In the genomic region with DNA sequence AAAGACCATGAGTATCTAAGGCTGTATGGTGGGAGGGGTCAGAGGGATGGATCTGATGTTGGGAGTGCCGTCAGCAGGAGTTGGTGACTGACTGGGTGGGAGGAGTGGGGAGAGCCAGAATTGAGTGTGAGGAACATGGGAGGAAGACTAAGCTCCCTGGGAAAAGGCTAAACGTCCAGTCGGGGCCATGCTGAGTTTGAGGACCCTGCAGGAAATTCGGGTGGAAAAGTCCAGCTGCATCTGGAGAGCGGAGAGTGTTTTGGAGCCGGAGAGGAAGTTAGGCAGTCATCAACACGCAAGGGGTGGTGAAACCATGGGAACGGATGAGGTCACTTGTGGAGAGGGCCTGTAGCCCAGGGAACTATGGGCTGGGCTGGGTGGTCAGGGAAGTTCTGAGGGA, we compare ENCODE assay signal across 9 cellular contexts.
DNase-seq lines count a peak whose midpoint lies in the region; ATAC-seq, FAIRE-seq and TF ChIP-seq lines count a peak whose summit lies in the region.
"Had no signal": no experiment of that assay in that cellular context is flagged by ENCODE, and none has a peak within 500 bp of the region (broad histone marks: within the 10 kb centered on the region; RNA-seq: fewer than 3 reads in every experiment).

No MANE protein-coding gene starts in this region.

- peak; percentile 84 for FAIRE-seq in endothelial cell of umbilical vein (lab: Jason Lieb, UNC)
- FAIRE-seq: TTC549 had no signal

- H3K4me3 Mint-ChIP-seq in activated naive CD4-positive, alpha-beta T cell treated with anti-CD3 and anti-CD28 coated beads, Interleukin-2, amount 10 ng/mL, durations not matched to agents 7 days and 5 days, result no peak overlapping the region
- H3K4me3 Mint-ChIP-seq in activated naive CD4-positive, alpha-beta T cell treated with anti-CD3 and anti-CD28 coated beads for 36 hours, result no peak overlapping the region

- POLR2A ChIA-PET in endothelial cell of umbilical vein (lab: Charles Lee), result interaction anchor here (0.8 to 1.3 kb wide), 2 partner anchors 10 to 17 kb away, joined by 3 to 4 read pairs; no protein-coding TSS in a partner anchor

- DNase-seq in activated naive CD4-positive, alpha-beta T cell treated with anti-CD3 and anti-CD28 coated beads, Interleukin-2, amount 10 ng/mL, durations not matched to agents 7 days and 5 days, result no peak
- DNase-seq in activated naive CD4-positive, alpha-beta T cell treated with anti-CD3 and anti-CD28 coated beads for 36 hours, result no peak
- DNase-seq in endothelial cell of umbilical vein (ENCODE audit: low read depth, low spot score), result peak; percentile 99
- peak; percentile 100 for DNase-seq in lung microvascular endothelial cell (ENCODE audit: low read depth in 2 of 2)
- DNase-seq in upper lobe of left lung, result peak in 1 of 2 donors; percentile 66
- no peak for DNase-seq in SJCRH30
- no peak for DNase-seq in KBM-7

- H4K20me1 ChIP-seq in endothelial cell of umbilical vein (replicated peaks; ENCODE audit: control insufficient read depth, extremely low read depth, insufficient read depth, low read length), result peaks cover 9% of the 10 kb centered on the region

- H3K27me3 ChIP-seq in endothelial cell of umbilical vein (ENCODE audit: control insufficient read depth in 2 of 2, insufficient read depth in 2 of 2, low read length in 2 of 2) (no peaks in the 10 kb centered on the region), upper lobe of left lung (no peaks in the 10 kb centered on the region), SJCRH30 (no peaks in the 10 kb centered on the region)

- peak in 1 of 4 donors; percentile 3 for TF ChIP-seq EP300 in upper lobe of left lung (IDR thresholded peaks at IDR 0.05)

- peak overlapping the region; percentile 63 for H3K9ac ChIP-seq in endothelial cell of umbilical vein (replicated peaks; ENCODE audit: extremely low read depth, insufficient read depth, low read length)

- no peaks in the 10 kb centered on the region for H3K9me3 Mint-ChIP-seq in activated naive CD4-positive, alpha-beta T cell treated with anti-CD3 and anti-CD28 coated beads, Interleukin-2, amount 10 ng/mL, durations not matched to agents 7 days and 5 days
- H3K9me3 Mint-ChIP-seq in activated naive CD4-positive, alpha-beta T cell treated with anti-CD3 and anti-CD28 coated beads for 36 hours, result no peaks in the 10 kb centered on the region

- no peaks in the 10 kb centered on the region for H3K27me3 Mint-ChIP-seq in activated naive CD4-positive, alpha-beta T cell treated with anti-CD3 and anti-CD28 coated beads, Interleukin-2, amount 10 ng/mL, durations not matched to agents 7 days and 5 days
- no peaks in the 10 kb centered on the region for H3K27me3 Mint-ChIP-seq in activated naive CD4-positive, alpha-beta T cell treated with anti-CD3 and anti-CD28 coated beads for 36 hours (ENCODE audit: low read depth)

- H3K36me3 Mint-ChIP-seq in activated naive CD4-positive, alpha-beta T cell treated with anti-CD3 and anti-CD28 coated beads, Interleukin-2, amount 10 ng/mL, durations not matched to agents 7 days and 5 days, result peaks cover 36% of the 10 kb centered on the region
- peaks cover 32% of the 10 kb centered on the region for H3K36me3 Mint-ChIP-seq in activated naive CD4-positive, alpha-beta T cell treated with anti-CD3 and anti-CD28 coated beads for 36 hours (ENCODE audit: low read depth)

- intact Hi-C loops in activated naive CD4-positive, alpha-beta T cell treated with anti-CD3 and anti-CD28 coated beads for 36 hours (cut with micrococcal nuclease), result no loop called here
- intact Hi-C loops in endothelial cell of umbilical vein (cut with micrococcal nuclease), result loop anchor here (1.0 to 10.0 kb wide), 4 partner anchors 18 to 340 kb away; no protein-coding TSS in a partner anchor

- TF ChIP-seq CTCF in endothelial cell of umbilical vein (IDR thresholded peaks at IDR 0.05; ENCODE audit: extremely low read depth in 1 of 2, insufficient read depth in 1 of 2, low read depth in 1 of 2, low read length in 2 of 2) (no peak), upper lobe of left lung (IDR thresholded peaks at IDR 0.05) (no peak)

- dilution Hi-C loops in endothelial cell of umbilical vein (cut with MboI; ENCODE audit: extremely low pct_ligation_motif_present, low sequenced_read_pairs), result no loop called here

- peak overlapping the region; percentile 27 for H3K4me2 ChIP-seq in endothelial cell of umbilical vein (ENCODE audit: insufficient read depth, low read length)

- H3K9me1 ChIP-seq in endothelial cell of umbilical vein (replicated peaks; ENCODE audit: control insufficient read depth, extremely low read depth, insufficient read depth, low read length), result no peaks in the 10 kb centered on the region

- in situ Hi-C loops in KBM-7 (cut with MboI; ENCODE audit: low pct_unique_long_range_greater_than_20kb, low sequenced_read_pairs), result no loop called here

- H3K36me3 ChIP-seq in endothelial cell of umbilical vein (ENCODE audit: control insufficient read depth in 2 of 2, extremely low read depth in 1 of 2, insufficient read depth in 2 of 2, low read length in 2 of 2) (peaks cover 30 to 34% of the 10 kb centered on the region in 2 experiments), upper lobe of left lung (peaks cover 0 to 31% (median 4%) of the 10 kb centered on the region in 4 donors), SJCRH30 (peaks cover 33% of the 10 kb centered on the region)

- peak; percentile 70 to 92 for ATAC-seq in upper lobe of left lung (ENCODE audit: low FRiP score in 2 of 2)
- ATAC-seq in HG03175 (IDR thresholded peaks at IDR 0.05; ENCODE audit: unreplicated experiment), result no peak

- peak overlapping the region; percentile 15 for H3K27ac Mint-ChIP-seq in activated naive CD4-positive, alpha-beta T cell treated with anti-CD3 and anti-CD28 coated beads, Interleukin-2, amount 10 ng/mL, durations not matched to agents 7 days and 5 days
- no peak overlapping the region for H3K27ac Mint-ChIP-seq in activated naive CD4-positive, alpha-beta T cell treated with anti-CD3 and anti-CD28 coated beads for 36 hours

- H3K4me1 ChIP-seq in endothelial cell of umbilical vein (ENCODE audit: control insufficient read depth, extremely low read depth, insufficient read depth, low read length) (peaks cover 58% of the 10 kb centered on the region), upper lobe of left lung (peaks cover 10 to 30% (median 22%) of the 10 kb centered on the region in 4 donors), SJCRH30 (peaks cover 11% of the 10 kb centered on the region)

- H3K9me3 ChIP-seq in endothelial cell of umbilical vein (replicated peaks; ENCODE audit: control insufficient read depth, insufficient read depth, low read length) (no peaks in the 10 kb centered on the region), upper lobe of left lung (no peaks in the 10 kb centered on the region), SJCRH30 (replicated peaks) (no peaks in the 10 kb centered on the region)

- no peak overlapping the region for H2AFZ ChIP-seq in endothelial cell of umbilical vein (ENCODE audit: low read depth, low read length)

- WGBS in upper lobe of left lung, 2 donors, result 40 to 54% methylated on average over 8 of the region's 8 CpGs

- H3K4me3 ChIP-seq in endothelial cell of umbilical vein (replicated peaks in 1 of 3; ENCODE audit: insufficient read depth in 1 of 3, low read depth in 1 of 3, low read length in 3 of 3) (no peak overlapping the region), upper lobe of left lung (no peak overlapping the region), SJCRH30 (no peak overlapping the region)

- peaks cover 98% of the 10 kb centered on the region for H3K79me2 ChIP-seq in endothelial cell of umbilical vein (ENCODE audit: control insufficient read depth, insufficient read depth, low read length)

- no TSS peak for BruUV-seq in endothelial cell of umbilical vein (replicated peaks; lab: Mats Ljungman, UMichigan)

- H3K27ac ChIP-seq in endothelial cell of umbilical vein (ENCODE audit: insufficient read depth, low read depth, low read length), result peak overlapping the region; percentile 87
- peak overlapping the region; percentile 3 to 79 (median 64) for H3K27ac ChIP-seq in upper lobe of left lung
- H3K27ac ChIP-seq in SJCRH30, result no peak overlapping the region

- CTCF ChIA-PET in activated naive CD4-positive, alpha-beta T cell treated with anti-CD3 and anti-CD28 coated beads, Interleukin-2, amount 10 ng/mL, durations not matched to agents 7 days and 5 days (lab: Charles Lee), result interaction anchor here (1.0 kb wide), 1 partner anchor 11 kb away, joined by 3 read pairs; no protein-coding TSS in a partner anchor
- CTCF ChIA-PET in activated naive CD4-positive, alpha-beta T cell treated with anti-CD3 and anti-CD28 coated beads for 36 hours (lab: Charles Lee), result interaction anchor here (0.6 to 3.5 kb wide), 2 partner anchors 40 to 262 kb away, joined by 3 to 9 read pairs; no protein-coding TSS in a partner anchor
- CTCF ChIA-PET in endothelial cell of umbilical vein (lab: Charles Lee), result interaction anchor here (0.6 to 2.1 kb wide), 10 partner anchors 8 to 261 kb away, joined by 3 to 8 read pairs (median 4); no protein-coding TSS in a partner anchor

- H3K4me1 Mint-ChIP-seq in activated naive CD4-positive, alpha-beta T cell treated with anti-CD3 and anti-CD28 coated beads, Interleukin-2, amount 10 ng/mL, durations not matched to agents 7 days and 5 days, result peaks cover 11% of the 10 kb centered on the region
- peaks cover 40% of the 10 kb centered on the region for H3K4me1 Mint-ChIP-seq in activated naive CD4-positive, alpha-beta T cell treated with anti-CD3 and anti-CD28 coated beads for 36 hours (ENCODE audit: low read depth)

- TF ChIP-seq POLR2A in endothelial cell of umbilical vein (IDR thresholded peaks at IDR 0.05; ENCODE audit: low read depth, low read length), result peak; percentile 33
- TF ChIP-seq POLR2A in upper lobe of left lung (IDR thresholded peaks at IDR 0.05), result no peak

TF ChIP-seq in endothelial cell of umbilical vein, 7 proteins besides CTCF, POLR2A, EP300 and RAD21:
- peak; percentile 84 for TF ChIP-seq JUN (IDR thresholded peaks at IDR 0.05; ENCODE audit: borderline replicate concordance, insufficient read depth, insufficient read length, low read depth)
- no peak for TF ChIP-seq EZH2 (IDR thresholded peaks at IDR 0.05; ENCODE audit: borderline replicate concordance, low read depth, low read length, severe bottlenecking)
- no peak for TF ChIP-seq GATA2 (IDR thresholded peaks at IDR 0.05; ENCODE audit: insufficient read depth, insufficient read length, low read depth, low read length)
- TF ChIP-seq MYC (IDR thresholded peaks at IDR 0.05; ENCODE audit: low read depth, low read length), result no peak
- peak; percentile 90 for TF ChIP-seq POLR2AphosphoS5 (IDR thresholded peaks at IDR 0.05; ENCODE audit: insufficient read depth, low read depth, low read length)
- TF ChIP-seq MAX (IDR thresholded peaks at IDR 0.05; ENCODE audit: insufficient read depth, insufficient read length), result peak; percentile 40
- TF ChIP-seq FOS (IDR thresholded peaks at IDR 0.05; ENCODE audit: borderline replicate concordance, insufficient read depth, low read length), result peak; percentile 31

Comparison
In these comparisons a context has a peak if more than half of its experiments do, and no peak if none do; other contexts are left out.
1. DNase-seq: peak in endothelial cell of umbilical vein (single experiment) and lung microvascular endothelial cell (2 of 2); none in activated naive CD4-positive, alpha-beta T cell treated with anti-CD3 and anti-CD28 coated beads, Interleukin-2, amount 10 ng/mL, durations not matched to agents 7 days and 5 days (single experiment), activated naive CD4-positive, alpha-beta T cell treated with anti-CD3 and anti-CD28 coated beads for 36 hours (single experiment), SJCRH30 (0 of 2) and KBM-7 (single experiment).